20 cellular contexts compared by ENCODE assay signal in genomic region chr17:78368854-78369495, GRCh38. TPM values are rescaled to one million over a fixed set of nuclear protein-coding genes. Genes with fewer than 3 reads are reported as not detected.
DNase-seq lines count a peak whose midpoint lies in the region; ATAC-seq and TF ChIP-seq lines count a peak whose summit lies in the region.
"Had no signal": no experiment of that assay in that cellular context is flagged by ENCODE, and none has a peak within 500 bp of the region (broad histone marks: within the 10 kb centered on the region; RNA-seq: fewer than 3 reads in every experiment).

No MANE protein-coding gene starts in this region.

- TF ChIP-seq CTCF in GM23338 (conservative IDR thresholded peaks at IDR 0.05; ENCODE audit: low read depth in 2 of 2) = no peak
- no peak for TF ChIP-seq CTCF in endodermal cell (conservative IDR thresholded peaks at IDR 0.05)
- TF ChIP-seq CTCF in osteoblast (IDR thresholded peaks at IDR 0.05; ENCODE audit: extremely low read depth, low read depth, low read length) = no peak

- H3K27me3 Mint-ChIP-seq in GM23338 (ENCODE audit: insufficient read depth, low read depth, poor library complexity) = peaks cover 38% of the 10 kb centered on the region
- H3K27me3 Mint-ChIP-seq in endodermal cell (ENCODE audit: insufficient read depth) = no peaks in the 10 kb centered on the region

- H3K4me3 ChIP-seq in GM23338 = no peak overlapping the region
- H3K4me3 ChIP-seq in HUES64 (ENCODE audit: low read length) = no peak overlapping the region
- no peak overlapping the region for H3K4me3 ChIP-seq in endodermal cell (ENCODE audit: low read length)
- H3K4me3 ChIP-seq in osteoblast (ENCODE audit: insufficient read depth, low read length) = no peak overlapping the region

- H3K4me2 ChIP-seq in GM23338 = peak overlapping the region; percentile 57
- no peak overlapping the region for H3K4me2 ChIP-seq in osteoblast (ENCODE audit: insufficient read depth, low read length)

- no peak for ATAC-seq in GM23338
- ATAC-seq in activated CD4-positive, CD25-positive, alpha-beta regulatory T cell treated with anti-CD3 and anti-CD28 coated beads, Interleukin-2, amount 50 U/mL, for 24 hours = no peak
- ATAC-seq: HCT116 had no signal

- no peaks in the 10 kb centered on the region for H3K36me3 ChIP-seq in GM23338 (ENCODE audit: insufficient read depth)
- no peaks in the 10 kb centered on the region for H3K36me3 ChIP-seq in HUES64 (ENCODE audit: insufficient read depth, low read length)
- H3K36me3 ChIP-seq in endodermal cell (ENCODE audit: control insufficient read depth, insufficient read depth, low read length) = no peaks in the 10 kb centered on the region
- no peaks in the 10 kb centered on the region for H3K36me3 ChIP-seq in osteoblast (ENCODE audit: insufficient read depth, low read length)

- H3K4me1 ChIP-seq in GM23338 (ENCODE audit: insufficient read depth) (peaks cover 66% of the 10 kb centered on the region), HUES64 (ENCODE audit: insufficient read depth, low read length) (peaks cover 59% of the 10 kb centered on the region), endodermal cell (ENCODE audit: control insufficient read depth, insufficient read depth, low read length) (peaks cover 17% of the 10 kb centered on the region), osteoblast (ENCODE audit: insufficient read depth, low read length) (peaks cover 25% of the 10 kb centered on the region)

- no peaks in the 10 kb centered on the region for H3K9me2 ChIP-seq in GM23338 (ENCODE audit: insufficient read depth)
- H3K9me2 ChIP-seq: SK-N-SH had no signal

- 93% methylated on average over 6 of the region's 8 CpGs for WGBS in HUES64
- WGBS in endodermal cell (ENCODE audit: insufficient coverage in 1 of 2, insufficient read length in 1 of 2), 2 experiments = 90 to 97% methylated on average over 4 to 8 of the region's 8 CpGs

- H3K79me2 ChIP-seq in GM23338 (replicated peaks; ENCODE audit: insufficient read depth) (no peaks in the 10 kb centered on the region), osteoblast (ENCODE audit: insufficient read depth, low read length) (no peaks in the 10 kb centered on the region)

- H2AFZ ChIP-seq in GM23338 (no peak overlapping the region), osteoblast (ENCODE audit: low read length) (no peak overlapping the region)

- H3K9ac ChIP-seq in HUES64 (ENCODE audit: low read depth, low read length) (no peak overlapping the region; the same call in 1 of the 2 replicates), endodermal cell (ENCODE audit: extremely low read depth, low read length, poor library complexity, severe bottlenecking) (no peak overlapping the region)
- H3K9ac ChIP-seq: SK-N-SH had no signal

- H3K36me3 Mint-ChIP-seq in GM23338 (ENCODE audit: low read depth) = no peaks in the 10 kb centered on the region
- H3K36me3 Mint-ChIP-seq in endodermal cell (ENCODE audit: low read depth) = no peaks in the 10 kb centered on the region

- H3K4me3 Mint-ChIP-seq in GM23338 (no peak overlapping the region), endodermal cell (no peak overlapping the region)

- no peaks in the 10 kb centered on the region for H3K9me3 ChIP-seq in HUES64 (ENCODE audit: insufficient read depth, low read depth, low read length)
- no peaks in the 10 kb centered on the region for H3K9me3 ChIP-seq in endodermal cell (ENCODE audit: control insufficient read depth, low read length)
- no peaks in the 10 kb centered on the region for H3K9me3 ChIP-seq in osteoblast (ENCODE audit: low read depth, low read length)
- H3K9me3 ChIP-seq: SK-N-SH had no signal

- H3K27me3 ChIP-seq in GM23338 (ENCODE audit: insufficient read depth) = no peaks in the 10 kb centered on the region
- H3K27me3 ChIP-seq in HUES64 (ENCODE audit: insufficient read depth, low read length) = no peaks in the 10 kb centered on the region
- no peaks in the 10 kb centered on the region for H3K27me3 ChIP-seq in endodermal cell (ENCODE audit: control insufficient read depth, insufficient read depth, low read length, poor library complexity, severe bottlenecking)
- H3K27me3 ChIP-seq in osteoblast (ENCODE audit: insufficient read depth, low read length) = no peaks in the 10 kb centered on the region

- H3K27ac ChIP-seq in GM23338 (ENCODE audit: low read depth) (peak overlapping the region; percentile 95), HUES64 (ENCODE audit: low read depth, low read length) (peak overlapping the region; percentile 90), endodermal cell (ENCODE audit: low read depth, low read length) (no peak overlapping the region), osteoblast (ENCODE audit: low read depth, low read length) (no peak overlapping the region)
- H3K27ac ChIP-seq: HL-60 had no signal

- H3K4me1 Mint-ChIP-seq in GM23338 (peaks cover 75% of the 10 kb centered on the region), endodermal cell (peaks cover 44% of the 10 kb centered on the region)

- H3K9me3 Mint-ChIP-seq in GM23338 = no peaks in the 10 kb centered on the region
- no peaks in the 10 kb centered on the region for H3K9me3 Mint-ChIP-seq in endodermal cell

- peaks cover 39% of the 10 kb centered on the region for H3F3A ChIP-seq in GM23338 (replicated peaks; ENCODE audit: low read depth)

- H3K27ac Mint-ChIP-seq in GM23338 (peak overlapping the region; percentile 95), endodermal cell (no peak overlapping the region)

- no peaks in the 10 kb centered on the region for H4K20me1 ChIP-seq in GM23338 (replicated peaks; ENCODE audit: insufficient read depth)
- no peaks in the 10 kb centered on the region for H4K20me1 ChIP-seq in osteoblast (ENCODE audit: insufficient read depth, low read length)

- peak; percentile 73 for DNase-seq in GM23338 (ENCODE audit: low spot score)
- DNase-seq in endodermal cell = peak; percentile 58
- DNase-seq in osteoblast (ENCODE audit: insufficient read length, low spot score, missing footprints) = peak; percentile 67
- no peak for DNase-seq in SW 1271 (lab: John Stamatoyannopoulos, UW)
- DNase-seq in activated CD4-positive, alpha-beta T cell treated with anti-CD3 and anti-CD28 coated beads for 48 hours = no peak
- DNase-seq: ACHN, AML-193, COR-L47, DMS153, EL, KBM-7, NCI-H1436, NCI-H2029 treated with DMSO at 0.1 percent for 48 hours, NCI-H2227 treated with DMSO at 0.1 percent for 48 hours, NCI-H524 had no signal

TF ChIP-seq in GM23338, 12 proteins besides CTCF, POLR2A, EP300 and RAD21 (continues in another document):
- TF ChIP-seq POLR2AphosphoS5 (IDR thresholded peaks at IDR 0.05; ENCODE audit: low read depth) (no peak), NANOG (IDR thresholded peaks at IDR 0.05; ENCODE audit: borderline replicate concordance) (no peak), JUNB (IDR thresholded peaks at IDR 0.05; ENCODE audit: unreplicated experiment) (no peak), REST (IDR thresholded peaks at IDR 0.05; ENCODE audit: unreplicated experiment) (no peak), ZNF331 (CRISPR knock-in tag; IDR thresholded peaks at IDR 0.05; ENCODE audit: low read depth) (no peak), CREB1 (CRISPR knock-in tag; IDR thresholded peaks at IDR 0.05; ENCODE audit: low read depth) (no peak), EZH2 (IDR thresholded peaks at IDR 0.05; ENCODE audit: low read depth, unreplicated experiment) (no peak)

RNA-seq across cellular contexts. Expression of gene SOCS3, which starts 9.1 kb away (rescaled TPM):
- total RNA-seq in GM23338 (2014; rRNA removed; shearing (Covaris generic)) = 25.1 and 32.9 TPM in 2 replicates
- 13.2 TPM in 2 replicates for polyA plus RNA-seq in GM23338 (2016; fragmentation: Nextera tagmentation; extraction: Ambion mirVana)
- 11.4 TPM for polyA plus RNA-seq in HUES64 (2013, experiment 1 of 2)
- polyA plus RNA-seq in HUES64 (2013, experiment 2 of 2) = 12.7 TPM
- 10 to 100 TPM; 54.2 to 75.3 TPM for total RNA-seq in endodermal cell
- polyA plus RNA-seq in endodermal cell (2013, experiment 1 of 2) = 15.1 TPM
- 19.8 TPM for polyA plus RNA-seq in endodermal cell (2013, experiment 2 of 2)
- total RNA-seq in osteoblast = 78.1 and 95.2 TPM in 2 replicates

RNA-seq across cellular contexts. Expression of gene PGS1, which starts 9.5 kb away (rescaled TPM):
- total RNA-seq in GM23338 (2014; rRNA removed; shearing (Covaris generic)) = 65.8 and 67.1 TPM in 2 replicates
- 42.5 and 43.9 TPM in 2 replicates for polyA plus RNA-seq in GM23338 (2016; fragmentation: Nextera tagmentation; extraction: Ambion mirVana)
- 20.3 TPM for polyA plus RNA-seq in HUES64 (2013, experiment 1 of 2)
- 21.7 TPM for polyA plus RNA-seq in HUES64 (2013, experiment 2 of 2)
- 10 to 100 TPM; 57.1 to 58.2 TPM for total RNA-seq in endodermal cell
- 33.1 TPM for polyA plus RNA-seq in endodermal cell (2013, experiment 1 of 2)
- 32.3 TPM for polyA plus RNA-seq in endodermal cell (2013, experiment 2 of 2)
- total RNA-seq in osteoblast = 34.4 and 39.5 TPM in 2 replicates

Comparison
In these comparisons a context has a peak if more than half of its experiments do, and no peak if none do; other contexts are left out.
1. DNase-seq: peak in GM23338 (single experiment), endodermal cell (single experiment) and osteoblast (single experiment); none in SW 1271 (0 of 2) and activated CD4-positive, alpha-beta T cell treated with anti-CD3 and anti-CD28 coated beads for 48 hours (single experiment).
2. H3K27ac ChIP-seq: peak in GM23338 (single experiment) and HUES64 (single experiment); none in endodermal cell (single experiment) and osteoblast (single experiment).